1 cellular context compared by ENCODE assay signal in genomic region chr6:168838000-168838399, GRCh38.
TF ChIP-seq lines count a peak whose summit lies in the region.

No MANE protein-coding gene starts in this region.

TF ChIP-seq in GM23338, 12 proteins besides CTCF, POLR2A, EP300 and RAD21 (continued from another document):
- TF ChIP-seq ZNF462 (CRISPR knock-in tag; IDR thresholded peaks at IDR 0.05) (no peak), ZNF114 (CRISPR knock-in tag; IDR thresholded peaks at IDR 0.05) (no peak), ZNF331 (CRISPR knock-in tag; IDR thresholded peaks at IDR 0.05; ENCODE audit: low read depth) (no peak), STAT1 (IDR thresholded peaks at IDR 0.05; ENCODE audit: unreplicated experiment) (no peak), EZH2phosphoT487 (IDR thresholded peaks at IDR 0.05; ENCODE audit: unreplicated experiment) (no peak)
